ENCODE assay signal across 1 cellular context in genomic region chr7:120950539-120951308, GRCh38.
TF ChIP-seq lines count a peak whose summit lies in the region.

TSS of gene ING3 (plus strand) at chr7:120950777. CDS start at chr7:120950897, 120 bp downstream.

TF ChIP-seq in K562, 482 proteins besides CTCF, POLR2A, EP300 and RAD21 (continued from another document and continues in another):
- TF ChIP-seq E2F8 (IDR thresholded peaks at IDR 0.05; ENCODE audit: low read depth, partially characterized antibody) = peak; percentile 98
- TF ChIP-seq ZNF318 (IDR thresholded peaks at IDR 0.05; ENCODE audit: borderline replicate concordance in 1 of 2, low read depth in 1 of 2) = no peak
- peak; percentile 40; the same call in 1 of the 2 replicates for TF ChIP-seq C11orf30 (IDR thresholded peaks at IDR 0.05; ENCODE audit: low read depth)
- TF ChIP-seq BHLHE40 (IDR thresholded peaks at IDR 0.05; ENCODE audit: low read length) = peak; percentile 63
- TF ChIP-seq OTX1 (CRISPR knock-in tag; IDR thresholded peaks at IDR 0.05) = peak; percentile 70; the same call in 1 of the 2 replicates
- TF ChIP-seq MAZ (CRISPR knock-in tag; conservative IDR thresholded peaks at IDR 0.05 in 1 of 2, IDR thresholded peaks at IDR 0.05 in 1 of 2) = peak; percentile 84 to 85
- no peak for TF ChIP-seq ZNF518B (CRISPR knock-in tag; IDR thresholded peaks at IDR 0.05)
- no peak; a peak in 1 of 4 replicates for TF ChIP-seq NONO (IDR thresholded peaks at IDR 0.05; ENCODE audit: low read depth in 2 of 2, low read length in 1 of 2)
- TF ChIP-seq ZNF253 (CRISPR knock-in tag; conservative IDR thresholded peaks at IDR 0.05) = no peak
- TF ChIP-seq ZNF175 (CRISPR knock-in tag; IDR thresholded peaks at IDR 0.05; ENCODE audit: low read depth) = peak; percentile 93
- TF ChIP-seq RCOR1 (IDR thresholded peaks at IDR 0.05; ENCODE audit: borderline replicate concordance in 1 of 2, low read depth in 2 of 2, low read length in 2 of 2) = peak in 1 of 2 experiments; percentile 97; a peak in 3 of 4 replicates
- peak in 1 of 2 experiments; percentile 97; a peak in 2 of 4 replicates for TF ChIP-seq HDAC1 (IDR thresholded peaks at IDR 0.05)
- TF ChIP-seq U2AF1 (optimal IDR thresholded peaks at IDR 0.05; ENCODE audit: low read depth, low read length) = no peak
- TF ChIP-seq SOX6 (IDR thresholded peaks at IDR 0.05) = peak; percentile 61
- TF ChIP-seq GTF2F1 (IDR thresholded peaks at IDR 0.05; ENCODE audit: low read depth, low read length) = peak; percentile 66
- TF ChIP-seq RFX7 (CRISPR knock-in tag; IDR thresholded peaks at IDR 0.05) = 0 out of 2 replicates have a peak, but pooled peaks have one; percentile 59
- TF ChIP-seq CCAR2 (IDR thresholded peaks at IDR 0.05; ENCODE audit: low read depth, low read length) = no peak
- TF ChIP-seq FOXA1 (IDR thresholded peaks at IDR 0.05; ENCODE audit: borderline replicate concordance) = no peak
- TF ChIP-seq ZNF589 (CRISPR knock-in tag; IDR thresholded peaks at IDR 0.05; ENCODE audit: low read depth) = peak; percentile 95
- TF ChIP-seq SUPT5H (IDR thresholded peaks at IDR 0.05) = peak; percentile 95
- TF ChIP-seq ZNF239 (CRISPR knock-in tag; IDR thresholded peaks at IDR 0.05) = no peak
- no peak; the same call in 1 of the 2 replicates for TF ChIP-seq RAD51 (IDR thresholded peaks at IDR 0.05; ENCODE audit: borderline replicate concordance, low read depth)
- peak; percentile 95 for TF ChIP-seq MBD2 (IDR thresholded peaks at IDR 0.05; ENCODE audit: borderline replicate concordance, low read depth)
- peak; percentile 13; the same call in 1 of the 2 replicates for TF ChIP-seq SMC3 (conservative IDR thresholded peaks at IDR 0.05; ENCODE audit: insufficient read depth, low read depth, low read length)
- peak; percentile 87 for TF ChIP-seq MAX (CRISPR knock-in tag; IDR thresholded peaks at IDR 0.05)
- TF ChIP-seq SMAD1 (IDR thresholded peaks at IDR 0.05; ENCODE audit: low read depth, low read length, partially characterized antibody) = peak; percentile 50
- TF ChIP-seq ZNF408 (CRISPR knock-in tag; IDR thresholded peaks at IDR 0.05; ENCODE audit: low read depth) = no peak
- TF ChIP-seq TFAM (CRISPR knock-in tag; conservative IDR thresholded peaks at IDR 0.05) = no peak
- TF ChIP-seq HDAC2 (IDR thresholded peaks at IDR 0.05) = 0 out of 2 replicates have a peak, but pooled peaks have one; percentile 97
- TF ChIP-seq BCLAF1 (IDR thresholded peaks at IDR 0.05; ENCODE audit: borderline replicate concordance in 1 of 2, control insufficient read depth in 1 of 2, low read depth in 2 of 2, low read length in 1 of 2) = peak in 1 of 2 experiments; percentile 76; a peak in 1 of 4 replicates
- no peak for TF ChIP-seq DDX20 (tag; IDR thresholded peaks at IDR 0.05; ENCODE audit: low read depth)
- TF ChIP-seq TBL1XR1 (IDR thresholded peaks at IDR 0.05; ENCODE audit: low read length in 2 of 2) = peak; percentile 72 to 77
- TF ChIP-seq E2F6 (IDR thresholded peaks at IDR 0.05; ENCODE audit: borderline replicate concordance in 1 of 2, extremely low read depth in 1 of 2, insufficient read depth in 1 of 2, insufficient read length in 1 of 2, low read depth in 1 of 2, low read length in 1 of 2, poor library complexity in 1 of 2, severe bottlenecking in 1 of 2) = peak; percentile 42 to 55
- peak; percentile 97 for TF ChIP-seq NFYB (IDR thresholded peaks at IDR 0.05; ENCODE audit: extremely low read depth, insufficient read length)
- TF ChIP-seq ZNF57 (CRISPR knock-in tag; IDR thresholded peaks at IDR 0.05) = no peak
- TF ChIP-seq ZNF184 (CRISPR knock-in tag; IDR thresholded peaks at IDR 0.05) = no peak
- no peak for TF ChIP-seq PTTG1 (tag; IDR thresholded peaks at IDR 0.05; ENCODE audit: low read depth)
- TF ChIP-seq TSC22D4 (tag; IDR thresholded peaks at IDR 0.05) = no peak
- TF ChIP-seq CSDE1 (IDR thresholded peaks at IDR 0.05) = no peak; a peak in 2 of 4 replicates
- peak; percentile 96 for TF ChIP-seq MYBL2 (IDR thresholded peaks at IDR 0.05; ENCODE audit: low read depth)
- no peak; the same call in 1 of the 2 replicates for TF ChIP-seq MYBL2 (CRISPR knock-in tag; IDR thresholded peaks at IDR 0.05; ENCODE audit: borderline replicate concordance)
- TF ChIP-seq PCBP1 (IDR thresholded peaks at IDR 0.05; ENCODE audit: low read depth, low read length, poor library complexity, severe bottlenecking) = peak; percentile 98
- 0 out of 2 replicates have a peak, but pooled peaks have one; percentile 6 for TF ChIP-seq MECOM (CRISPR knock-in tag; IDR thresholded peaks at IDR 0.05)
- TF ChIP-seq KDM1A (IDR thresholded peaks at IDR 0.05) = peak in 1 of 2 experiments; percentile 73; a peak in 2 of 4 replicates
- TF ChIP-seq ZBTB8A (IDR thresholded peaks at IDR 0.05; ENCODE audit: partially characterized antibody) = no peak
- TF ChIP-seq SRSF1 (IDR thresholded peaks at IDR 0.05; ENCODE audit: low read depth, low read length) = 0 out of 2 replicates have a peak, but pooled peaks have one; percentile 28
